Comparison of ENCODE assay signal across 9 cellular contexts in the genomic region with DNA sequence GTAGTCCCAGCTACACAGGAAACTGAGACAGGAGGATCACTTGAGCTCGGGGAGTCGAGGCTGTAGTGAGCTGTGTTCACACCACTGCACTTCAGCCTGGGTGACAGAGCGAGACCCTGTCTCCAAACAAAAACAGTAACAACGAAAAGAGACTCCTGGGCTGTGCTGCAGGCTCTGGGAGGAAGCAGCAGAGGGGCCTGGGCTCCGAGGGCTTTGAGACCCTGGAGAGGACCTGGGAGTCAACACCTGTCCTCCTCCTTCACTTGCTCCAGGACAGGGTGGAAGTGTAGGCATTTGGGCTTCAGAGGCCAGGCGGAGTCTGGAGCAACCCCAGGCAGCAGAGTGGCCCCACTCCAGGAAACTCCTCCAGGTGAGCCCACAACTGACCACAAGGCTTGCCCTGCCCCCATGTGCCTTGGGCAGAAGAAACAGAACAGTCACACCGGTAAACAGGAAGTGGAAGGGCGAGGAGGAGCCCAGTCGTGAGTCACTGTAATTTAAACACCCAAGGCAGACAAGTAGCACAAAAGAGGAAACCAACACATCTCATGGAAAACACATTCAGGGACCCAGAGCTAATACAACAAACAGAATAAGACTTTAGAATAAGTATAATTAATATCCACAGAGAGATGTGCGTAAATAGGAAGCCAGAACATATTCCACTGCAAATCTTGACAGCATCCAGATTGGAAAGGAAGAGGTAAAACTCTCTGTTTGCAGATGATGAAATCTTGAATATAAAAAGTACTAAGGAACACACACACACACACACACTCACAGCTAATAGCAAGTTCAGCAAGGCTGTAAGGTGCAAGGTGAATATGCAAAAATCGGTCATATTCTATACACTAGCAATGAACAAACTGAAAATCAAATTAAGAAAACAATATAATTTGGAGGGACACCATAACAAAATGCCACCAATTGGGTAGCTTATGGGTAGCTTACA. TPM values are rescaled to one million over a fixed set of nuclear protein-coding genes. Genes with fewer than 3 reads are reported as not detected.
DNase-seq lines count a peak whose midpoint lies in the region; ATAC-seq and TF ChIP-seq lines count a peak whose summit lies in the region.
"Had no signal": no experiment of that assay in that cellular context is flagged by ENCODE, and none has a peak within 500 bp of the region (broad histone marks: within the 10 kb centered on the region; RNA-seq: fewer than 3 reads in every experiment).

No MANE protein-coding gene starts in this region.

- DNase-seq in AML-193 (lab: John Stamatoyannopoulos, UW) (peak; percentile 58 to 70), HL-60 (ENCODE audit: low read depth in 1 of 2, low spot score in 1 of 2) (peak; percentile 41 to 85), WTC11 (ENCODE audit: low spot score) (no peak), epithelial cell of proximal tubule (ENCODE audit: low read depth) (peak; percentile 10), upper lobe of right lung (peak; percentile 82), foreskin fibroblast (no peak)

- ATAC-seq in GM19395 (IDR thresholded peaks at IDR 0.05; ENCODE audit: unreplicated experiment), result peak; percentile 88
- peak; percentile 49 for ATAC-seq in WTC11
- peak; percentile 89 for ATAC-seq in upper lobe of right lung
- no peak for ATAC-seq in GM19023 (IDR thresholded peaks at IDR 0.05; ENCODE audit: unreplicated experiment)

- TF ChIP-seq CTCF in HL-60 (IDR thresholded peaks at IDR 0.05; ENCODE audit: insufficient read depth, low read length) (no peak), WTC11 (IDR thresholded peaks at IDR 0.05) (no peak), epithelial cell of proximal tubule (conservative IDR thresholded peaks at IDR 0.05; ENCODE audit: low read depth, low read length) (no peak), upper lobe of right lung (IDR thresholded peaks at IDR 0.05) (no peak), foreskin fibroblast (IDR thresholded peaks at IDR 0.05; ENCODE audit: low read depth, low read length) (no peak)

- H3K27ac Mint-ChIP-seq in WTC11, result peak overlapping the region; percentile 91
- H3K27ac Mint-ChIP-seq: brain had no signal

- H3K9me3 ChIP-seq in upper lobe of right lung, result no peaks in the 10 kb centered on the region

- POLR2A ChIA-PET in WTC11 (lab: Charles Lee), result no interaction called here

- CTCF ChIA-PET in WTC11 (lab: Charles Lee), result interaction anchor here (0.7 to 1.3 kb wide), 3 partner anchors 22 to 66 kb away, joined by 3 to 4 read pairs (median 4); no protein-coding TSS in a partner anchor

- H3K36me3 ChIP-seq in upper lobe of right lung, result no peaks in the 10 kb centered on the region

- H3K36me3 Mint-ChIP-seq in WTC11, result no peaks in the 10 kb centered on the region
- H3K36me3 Mint-ChIP-seq: brain had no signal

- no peaks in the 10 kb centered on the region for H3K9me3 Mint-ChIP-seq in WTC11
- H3K9me3 Mint-ChIP-seq: brain had no signal

- H3K4me1 ChIP-seq in upper lobe of right lung, result peaks cover 17% of the 10 kb centered on the region

- H3K4me1 Mint-ChIP-seq in WTC11, result peaks cover 14% of the 10 kb centered on the region

- intact Hi-C loops in upper lobe of right lung (cut with DNase I), result no loop called here

- H3K27me3 ChIP-seq in HL-60 (ENCODE audit: insufficient read depth, poor library complexity, severe bottlenecking) (no peaks in the 10 kb centered on the region), upper lobe of right lung (peaks cover 14% of the 10 kb centered on the region)

- no peak overlapping the region for H3K4me3 Mint-ChIP-seq in WTC11
- H3K4me3 Mint-ChIP-seq: brain had no signal

- H3K4me3 ChIP-seq in HL-60 (replicated peaks; ENCODE audit: insufficient read depth, low read length) (no peak overlapping the region), epithelial cell of proximal tubule (ENCODE audit: low read depth, low read length) (no peak overlapping the region), upper lobe of right lung (no peak overlapping the region), foreskin fibroblast (ENCODE audit: low read depth in 1 of 2, low read length in 2 of 2) (no peak overlapping the region)

- H3K27me3 Mint-ChIP-seq in WTC11 (ENCODE audit: low read depth), result peaks cover 4% of the 10 kb centered on the region; the same call in 1 of the 2 replicates

- peak overlapping the region; percentile 44 for H3K27ac ChIP-seq in HL-60 (replicated peaks)
- H3K27ac ChIP-seq in upper lobe of right lung, result peak overlapping the region; percentile 60

TF ChIP-seq in WTC11, 78 proteins besides CTCF, POLR2A, EP300 and RAD21:
- TF ChIP-seq KAT7 (CRISPR knock-in tag; IDR thresholded peaks at IDR 0.05; ENCODE audit: borderline replicate concordance), result no peak
- TF ChIP-seq, protein P1, sequence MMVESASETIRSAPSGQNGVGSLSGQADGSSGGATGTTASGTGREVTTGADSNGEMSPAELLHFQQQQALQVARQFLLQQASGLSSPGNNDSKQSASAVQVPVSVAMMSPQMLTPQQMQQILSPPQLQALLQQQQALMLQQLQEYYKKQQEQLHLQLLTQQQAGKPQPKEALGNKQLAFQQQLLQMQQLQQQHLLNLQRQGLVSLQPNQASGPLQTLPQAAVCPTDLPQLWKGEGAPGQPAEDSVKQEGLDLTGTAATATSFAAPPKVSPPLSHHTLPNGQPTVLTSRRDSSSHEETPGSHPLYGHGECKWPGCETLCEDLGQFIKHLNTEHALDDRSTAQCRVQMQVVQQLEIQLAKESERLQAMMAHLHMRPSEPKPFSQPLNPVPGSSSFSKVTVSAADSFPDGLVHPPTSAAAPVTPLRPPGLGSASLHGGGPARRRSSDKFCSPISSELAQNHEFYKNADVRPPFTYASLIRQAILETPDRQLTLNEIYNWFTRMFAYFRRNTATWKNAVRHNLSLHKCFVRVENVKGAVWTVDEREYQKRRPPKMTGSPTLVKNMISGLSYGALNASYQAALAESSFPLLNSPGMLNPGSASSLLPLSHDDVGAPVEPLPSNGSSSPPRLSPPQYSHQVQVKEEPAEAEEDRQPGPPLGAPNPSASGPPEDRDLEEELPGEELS (CRISPR knock-in tag; IDR thresholded peaks at IDR 0.05), result peak; percentile 72; the same call in 1 of the 2 replicates
- TF ChIP-seq FOXP1 (CRISPR knock-in tag; IDR thresholded peaks at IDR 0.05; ENCODE audit: borderline replicate concordance), result peak; percentile 62; the same call in 1 of the 2 replicates

RNA-seq across cellular contexts. Expression of a gene that starts 20.5 kb away (rescaled TPM):
- total RNA-seq in WTC11 (2021), result 20.8 to 21.4 TPM (median 21.0 TPM) in 3 replicates
- 1.6 and 2.0 TPM in 2 replicates for total RNA-seq in epithelial cell of proximal tubule
- total RNA-seq in upper lobe of right lung, result 2.6 TPM

Comparison
In these comparisons a context has a peak if more than half of its experiments do, and no peak if none do; other contexts are left out.
1. DNase-seq: peak in AML-193 (2 of 2), HL-60 (2 of 2), epithelial cell of proximal tubule (single experiment) and upper lobe of right lung (single experiment); none in WTC11 (single experiment) and foreskin fibroblast (0 of 2).